ENCODE assay signal across 9 cellular contexts in the genomic region with DNA sequence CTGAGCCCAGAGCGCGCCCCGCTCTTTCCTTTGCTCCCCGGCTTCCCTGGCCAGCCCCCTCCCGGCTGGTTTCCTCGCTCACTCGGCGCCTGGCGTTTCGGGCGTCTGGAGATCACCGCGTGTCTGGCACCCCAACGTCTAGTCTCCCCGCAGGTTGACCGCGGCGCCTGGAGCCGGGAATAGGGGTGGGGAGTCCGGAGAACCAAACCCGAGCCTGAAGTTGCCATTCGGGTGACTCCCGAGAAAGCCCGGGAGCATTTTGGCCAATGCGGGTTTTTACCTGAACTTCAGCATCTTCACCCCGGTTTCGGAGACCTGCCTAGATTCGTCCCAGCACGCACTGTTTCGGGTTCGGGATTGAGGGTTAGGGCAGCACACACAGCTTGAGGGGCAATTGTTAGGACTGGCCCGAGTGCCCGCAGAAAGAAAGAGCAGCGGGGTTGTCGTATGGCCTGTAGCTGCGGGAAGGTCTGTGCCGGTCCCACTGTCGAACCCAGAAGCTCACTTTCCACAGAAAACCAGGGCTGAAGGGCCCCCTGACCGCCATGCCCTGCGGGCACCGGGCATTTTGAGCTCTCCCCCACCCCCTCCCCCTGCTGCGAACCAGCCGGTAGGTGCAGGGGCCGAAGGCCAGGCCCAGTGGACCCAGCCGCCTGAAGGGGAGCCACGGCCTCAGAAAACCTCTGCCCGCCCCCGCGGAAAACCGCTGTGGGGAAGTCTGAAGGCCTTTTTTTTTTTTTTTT. TPM values are rescaled to one million over a fixed set of nuclear protein-coding genes. Genes with fewer than 3 reads are reported as not detected.
DNase-seq lines count a peak whose midpoint lies in the region; ATAC-seq, FAIRE-seq and TF ChIP-seq lines count a peak whose summit lies in the region.
"Had no signal": no experiment of that assay in that cellular context is flagged by ENCODE, and none has a peak within 500 bp of the region (broad histone marks: within the 10 kb centered on the region; RNA-seq: fewer than 3 reads in every experiment).

No MANE protein-coding gene starts in this region.

- H3K36me3 ChIP-seq in skeletal muscle tissue (ENCODE audit: control insufficient read depth in 3 of 3, insufficient read depth in 3 of 3, low read length in 3 of 3): peaks cover 0 to 9% (median 6%) of the 10 kb centered on the region in 3 donors
- H3K36me3 ChIP-seq: neutrophil had no signal

- no peaks in the 10 kb centered on the region for H3K9me3 Mint-ChIP-seq in activated CD4-positive, alpha-beta memory T cell treated with anti-CD3 and anti-CD28 coated beads, Interleukin-2, amount 10 ng/mL, durations not matched to agents 7 days and 5 days

- H3K4me1 ChIP-seq in skeletal muscle tissue (ENCODE audit: control insufficient read depth in 3 of 3, insufficient read depth in 3 of 3, low read length in 3 of 3): peaks cover 34 to 52% (median 34%) of the 10 kb centered on the region in 3 donors

- CTCF ChIA-PET in activated CD4-positive, alpha-beta memory T cell treated with anti-CD3 and anti-CD28 coated beads, Interleukin-2, amount 10 ng/mL, durations not matched to agents 7 days and 5 days (lab: Charles Lee): interaction anchor here (0.7 kb wide), 1 partner anchor 456 kb away, joined by 5 read pairs; no protein-coding TSS in a partner anchor

- peaks cover 6% of the 10 kb centered on the region for H3K36me3 Mint-ChIP-seq in activated CD4-positive, alpha-beta memory T cell treated with anti-CD3 and anti-CD28 coated beads, Interleukin-2, amount 10 ng/mL, durations not matched to agents 7 days and 5 days (ENCODE audit: low read depth)

- H3K27ac Mint-ChIP-seq in activated CD4-positive, alpha-beta memory T cell treated with anti-CD3 and anti-CD28 coated beads, Interleukin-2, amount 10 ng/mL, durations not matched to agents 7 days and 5 days: no peak overlapping the region

- H3K9me3 ChIP-seq in skeletal muscle tissue (ENCODE audit: control insufficient read depth in 3 of 3, low read length in 3 of 3): no peaks in the 10 kb centered on the region
- H3K9me3 ChIP-seq: neutrophil had no signal

- H3K27me3 ChIP-seq in skeletal muscle tissue (ENCODE audit: control insufficient read depth in 3 of 3, insufficient read depth in 3 of 3, low read length in 3 of 3): peaks cover 0 to 2% (median 0%) of the 10 kb centered on the region in 3 donors

- H3K27ac ChIP-seq in skeletal muscle tissue (ENCODE audit: low read depth, low read length): no peak overlapping the region
- H3K27ac ChIP-seq: neutrophil had no signal

- peaks cover 34% of the 10 kb centered on the region for H3K4me1 Mint-ChIP-seq in activated CD4-positive, alpha-beta memory T cell treated with anti-CD3 and anti-CD28 coated beads, Interleukin-2, amount 10 ng/mL, durations not matched to agents 7 days and 5 days

- ATAC-seq in HG02973 (IDR thresholded peaks at IDR 0.05; ENCODE audit: unreplicated experiment) (no peak), HG02870 (IDR thresholded peaks at IDR 0.05; ENCODE audit: unreplicated experiment) (no peak), GM21723 (IDR thresholded peaks at IDR 0.05; ENCODE audit: unreplicated experiment) (no peak)

- H3K4me3 ChIP-seq in fibroblast of mammary gland (ENCODE audit: control insufficient read depth, low read depth, low read length) (peak overlapping the region; percentile 72), skeletal muscle tissue (ENCODE audit: low read length in 3 of 3) (peak overlapping the region; percentile 72 to 83 (median 81))

- POLR2A ChIA-PET in activated CD4-positive, alpha-beta memory T cell treated with anti-CD3 and anti-CD28 coated beads, Interleukin-2, amount 10 ng/mL, durations not matched to agents 7 days and 5 days (lab: Charles Lee): interaction anchor here (0.9 to 1.3 kb wide), 2 partner anchors 11 to 16 kb away, joined by 3 to 4 read pairs; no protein-coding TSS in a partner anchor

- no peak for TF ChIP-seq POLR2A in GM12891 (IDR thresholded peaks at IDR 0.05; ENCODE audit: low read depth, low read length)

- no peak for DNase-seq in GM12891 (ENCODE audit: insufficient read length, low spot score)
- DNase-seq in activated CD4-positive, alpha-beta memory T cell treated with anti-CD3 and anti-CD28 coated beads, Interleukin-2, amount 10 ng/mL, durations not matched to agents 7 days and 5 days: no peak
- DNase-seq in fibroblast of mammary gland (ENCODE audit: low read depth): no peak
- DNase-seq in NK-92 (lab: John Stamatoyannopoulos, UW; ENCODE audit: unreplicated experiment): no peak

- peaks cover 62% of the 10 kb centered on the region for H3K27me3 Mint-ChIP-seq in activated CD4-positive, alpha-beta memory T cell treated with anti-CD3 and anti-CD28 coated beads, Interleukin-2, amount 10 ng/mL, durations not matched to agents 7 days and 5 days

- H3K9ac ChIP-seq in skeletal muscle tissue (ENCODE audit: low read depth in 1 of 3, low read length in 3 of 3): peak overlapping the region in 2 of 3 donors; percentile 62 to 75

- no peak for FAIRE-seq in GM12891 (lab: Jason Lieb, UNC)

- no peak for TF ChIP-seq CTCF in fibroblast of mammary gland (conservative IDR thresholded peaks at IDR 0.05; ENCODE audit: control insufficient read depth, insufficient read depth, low read depth, low read length)

- peak overlapping the region; percentile 81 for H3K4me3 Mint-ChIP-seq in activated CD4-positive, alpha-beta memory T cell treated with anti-CD3 and anti-CD28 coated beads, Interleukin-2, amount 10 ng/mL, durations not matched to agents 7 days and 5 days

TF ChIP-seq in GM12891, 5 proteins besides CTCF, POLR2A, EP300 and RAD21:
- TF ChIP-seq SPI1 (IDR thresholded peaks at IDR 0.05; ENCODE audit: low read depth, low read length) (peak; percentile 26; the same call in 1 of the 2 replicates), PAX5 (IDR thresholded peaks at IDR 0.05; ENCODE audit: insufficient read depth, low read length, severe bottlenecking) (no peak)

RNA-seq across cellular contexts. Expression of gene FOXP4, which starts 2.1 kb away (rescaled TPM):
- polyA plus RNA-seq in GM12891 (2012; ENCODE audit: low read depth, missing spikeins): 18.2 TPM
- 1 to 10 TPM; 7.9 to 8.5 TPM for total RNA-seq in activated CD4-positive, alpha-beta memory T cell treated with anti-CD3 and anti-CD28 coated beads, Interleukin-2, amount 10 ng/mL, durations not matched to agents 7 days and 5 days
- total RNA-seq in skeletal muscle tissue: 1.6 TPM
